Comparison of ENCODE assay signal across 14 cellular contexts in the genomic region with DNA sequence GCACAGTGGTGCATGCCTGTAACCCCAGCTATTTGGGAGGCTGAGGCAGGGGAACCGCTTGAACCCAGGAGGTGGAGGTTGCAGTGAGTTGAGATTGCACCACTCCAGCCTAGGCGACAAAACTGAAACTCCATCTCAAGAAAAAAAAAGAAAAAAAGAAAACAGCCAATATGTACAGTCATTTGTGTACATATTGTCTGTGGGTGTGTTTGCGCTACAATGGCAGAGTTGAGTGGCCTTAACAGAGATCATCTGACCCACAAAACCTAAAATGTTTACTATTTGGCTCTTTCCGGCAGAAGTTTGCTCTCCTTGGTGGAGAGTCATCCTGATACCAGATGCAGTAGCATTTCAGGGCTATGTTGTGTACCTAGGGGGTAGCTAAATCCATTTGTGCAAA. TPM values are rescaled to one million over a fixed set of nuclear protein-coding genes. Genes with fewer than 3 reads are reported as not detected.
DNase-seq lines count a peak whose midpoint lies in the region; ATAC-seq and TF ChIP-seq lines count a peak whose summit lies in the region.
"Had no signal": no experiment of that assay in that cellular context is flagged by ENCODE, and none has a peak within 500 bp of the region (broad histone marks: within the 10 kb centered on the region; RNA-seq: fewer than 3 reads in every experiment).

No MANE protein-coding gene starts in this region.

- POLR2A ChIA-PET in CD4-positive, alpha-beta memory T cell (lab: Charles Lee; ENCODE audit: partially characterized antibody), result interaction anchor here (1.2 to 7.8 kb wide), 3 partner anchors 8 to 59 kb away, joined by 3 to 151 read pairs (median 6); partner anchors contain the start of genes ARSG and SLC16A6

- 39 to 73% (median 50%) methylated on average over 4 of the region's 4 CpGs for WGBS in stomach, 5 donors

- H3K36me3 ChIP-seq in CD4-positive, alpha-beta memory T cell (ENCODE audit: insufficient read depth, low read length), result no peaks in the 10 kb centered on the region
- peaks cover 0 to 11% (median 2%) of the 10 kb centered on the region in 4 donors for H3K36me3 ChIP-seq in stomach
- H3K36me3 ChIP-seq: upper lobe of left lung had no signal

- CTCF ChIA-PET in CD4-positive, alpha-beta memory T cell (lab: Charles Lee; ENCODE audit: partially characterized antibody), result interaction anchor here (0.9 to 5.6 kb wide), 4 partner anchors 8 to 86 kb away, joined by 3 to 21 read pairs (median 4); partner anchors contain the start of genes ARSG and SLC16A6

- no peak overlapping the region for H3K27ac ChIP-seq in CD4-positive, alpha-beta memory T cell (ENCODE audit: low read depth, low read length)
- H3K27ac ChIP-seq in stomach, result no peak overlapping the region
- H3K27ac ChIP-seq: upper lobe of left lung had no signal

- H3K4me1 ChIP-seq in CD4-positive, alpha-beta memory T cell (ENCODE audit: insufficient read depth, low read length), result peaks cover 92% of the 10 kb centered on the region
- H3K4me1 ChIP-seq in stomach, result peaks cover 0 to 21% (median 5%) of the 10 kb centered on the region in 4 donors

- no peak for TF ChIP-seq POLR2A in stomach (IDR thresholded peaks at IDR 0.05)

- peak overlapping the region; percentile 35 to 93 (median 62) for H3K27ac Mint-ChIP-seq in CD4-positive, alpha-beta memory T cell
- peak overlapping the region; percentile 94 for H3K27ac Mint-ChIP-seq in T-helper 2 cell treated with Interferon-gamma antibody and Interleukin-4, amounts not matched to agents 5 μg/mL and 100 μg/mL, for 36 hours

- H3K9me3 Mint-ChIP-seq in CD4-positive, alpha-beta memory T cell, result peaks cover 0 to 1% (median 0%) of the 10 kb centered on the region in 8 donors
- H3K9me3 Mint-ChIP-seq in T-helper 2 cell treated with Interferon-gamma antibody and Interleukin-4, amounts not matched to agents 5 μg/mL and 100 μg/mL, for 36 hours, result no peaks in the 10 kb centered on the region

- intact Hi-C loops in CD4-positive, alpha-beta memory T cell (cut with micrococcal nuclease), result no loop called here
- intact Hi-C loops in stomach (cut with DNase I; ENCODE audit: low total_unique reads), result no loop called here

- no peak for TF ChIP-seq EP300 in stomach (IDR thresholded peaks at IDR 0.05)

- H3K9me3 ChIP-seq in CD4-positive, alpha-beta memory T cell (ENCODE audit: control insufficient read depth in 1 of 2, low read length in 2 of 2), result no peaks in the 10 kb centered on the region
- no peaks in the 10 kb centered on the region for H3K9me3 ChIP-seq in stomach
- H3K9me3 ChIP-seq: upper lobe of left lung had no signal

- no peak for TF ChIP-seq CTCF in stomach (IDR thresholded peaks at IDR 0.05)

- no peaks in the 10 kb centered on the region for H3K36me3 Mint-ChIP-seq in CD4-positive, alpha-beta memory T cell
- peaks cover 23% of the 10 kb centered on the region for H3K36me3 Mint-ChIP-seq in T-helper 2 cell treated with Interferon-gamma antibody and Interleukin-4, amounts not matched to agents 5 μg/mL and 100 μg/mL, for 36 hours (ENCODE audit: low read depth)

- H3K27me3 Mint-ChIP-seq in CD4-positive, alpha-beta memory T cell, result no peaks in the 10 kb centered on the region
- no peaks in the 10 kb centered on the region for H3K27me3 Mint-ChIP-seq in T-helper 2 cell treated with Interferon-gamma antibody and Interleukin-4, amounts not matched to agents 5 μg/mL and 100 μg/mL, for 36 hours (ENCODE audit: low read depth)

- H3K4me3 Mint-ChIP-seq in CD4-positive, alpha-beta memory T cell, result peak overlapping the region in 6 of 8 donors; percentile 9 to 91 (median 38)
- H3K4me3 Mint-ChIP-seq in T-helper 2 cell treated with Interferon-gamma antibody and Interleukin-4, amounts not matched to agents 5 μg/mL and 100 μg/mL, for 36 hours, result peak overlapping the region; percentile 55

- H3K4me3 ChIP-seq in CD4-positive, alpha-beta memory T cell (ENCODE audit: low read length in 2 of 2), result no peak overlapping the region
- no peak overlapping the region for H3K4me3 ChIP-seq in stomach
- H3K4me3 ChIP-seq: upper lobe of left lung had no signal

- ATAC-seq in GM18508 (IDR thresholded peaks at IDR 0.05; ENCODE audit: insufficient read depth, unreplicated experiment) (peak; percentile 47), HG02763 (IDR thresholded peaks at IDR 0.05; ENCODE audit: unreplicated experiment) (peak; percentile 64)

- peaks cover 59 to 93% (median 79%) of the 10 kb centered on the region in 4 donors for H3K4me1 Mint-ChIP-seq in CD4-positive, alpha-beta memory T cell
- H3K4me1 Mint-ChIP-seq in T-helper 2 cell treated with Interferon-gamma antibody and Interleukin-4, amounts not matched to agents 5 μg/mL and 100 μg/mL, for 36 hours (ENCODE audit: low read depth), result peaks cover 77% of the 10 kb centered on the region

- no peaks in the 10 kb centered on the region for H3K27me3 ChIP-seq in CD4-positive, alpha-beta memory T cell (ENCODE audit: insufficient read depth, low read length)
- H3K27me3 ChIP-seq in stomach, result no peaks in the 10 kb centered on the region
- H3K27me3 ChIP-seq: upper lobe of left lung had no signal

- no peak for DNase-seq in CD4-positive, alpha-beta memory T cell
- peak; percentile 64 for DNase-seq in T-helper 2 cell treated with Interferon-gamma antibody and Interleukin-4, amounts not matched to agents 5 μg/mL and 100 μg/mL, for 36 hours (ENCODE audit: low spot score)
- no peak for DNase-seq in NCI-H128 (lab: John Stamatoyannopoulos, UW; ENCODE audit: unreplicated experiment)
- DNase-seq in NCI-H2081 (lab: John Stamatoyannopoulos, UW), result no peak
- no peak for DNase-seq in HPDE6-E6E7 (ENCODE audit: extremely low spot score)
- no peak for DNase-seq in stomach
- DNase-seq: activated gamma-delta T cell, Calu3, cortex of kidney, foreskin melanocyte, NCI-H1105 treated with DMSO at 0.1 percent for 48 hours, upper lobe of left lung had no signal

RNA-seq across cellular contexts. Expression of gene ARSG, which starts 57.9 kb away (rescaled TPM):
- total RNA-seq in CD4-positive, alpha-beta memory T cell, result 10 to 100 TPM; 13.6 to 19.1 TPM
- 10 to 100 TPM; 10.4 to 12.6 TPM for polyA plus RNA-seq in CD4-positive, alpha-beta memory T cell
- total RNA-seq in stomach, result 10 to 100 TPM in 2 of 5 donors, 1 to 10 TPM in 2, under 1 TPM in 1; 0.45 to 74.7 (median 7.5) TPM
- 1 to 10 TPM in 2 of 3 donors, under 1 TPM in 1; 0.56 to 1.7 (median 1.1) TPM for polyA plus RNA-seq in stomach

RNA-seq across cellular contexts. Expression of gene SLC16A6, which starts 58.2 kb away (rescaled TPM):
- 1 to 10 TPM; 6.9 to 7.4 TPM for total RNA-seq in CD4-positive, alpha-beta memory T cell
- 1 to 10 TPM; 1.7 to 2.0 TPM for polyA plus RNA-seq in CD4-positive, alpha-beta memory T cell
- total RNA-seq in stomach, result under 1 TPM in 1 of 5 donors, not detected in 4; 0.92 TPM
- polyA plus RNA-seq in stomach, result under 1 TPM in 2 of 3 donors, not detected in 1; 0.37 to 0.80 TPM

Comparison
In these comparisons a context has a peak if more than half of its experiments do, and no peak if none do; other contexts are left out.
1. RNA of gene SLC16A6, which starts 58.2 kb away (total RNA-seq): 6.9 to 7.4 TPM in CD4-positive, alpha-beta memory T cell; 0.92 TPM in stomach; every median in the first group is over 4 times any median in the second.